ENCODE assay signal across 1 cellular context in the genomic region with DNA sequence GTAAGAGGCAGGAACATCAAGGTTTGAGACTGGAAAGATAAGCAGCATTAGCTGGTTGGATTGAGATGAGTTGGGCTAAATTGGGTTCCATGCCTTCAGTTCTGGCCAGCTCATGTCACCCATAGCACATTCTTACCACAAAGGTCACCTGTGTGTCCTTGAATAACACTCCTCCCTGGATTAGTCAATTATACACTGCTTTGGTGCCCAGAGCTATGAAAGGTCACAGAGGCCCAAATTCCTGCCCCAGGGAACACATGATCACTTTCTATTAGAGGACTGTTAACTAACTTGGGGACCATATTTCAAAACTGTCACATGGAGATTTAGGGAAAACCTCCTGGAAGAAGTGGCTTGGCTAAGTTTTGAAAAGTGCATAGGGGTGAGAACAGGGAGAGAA.
TF ChIP-seq lines count a peak whose summit lies in the region.

No MANE protein-coding gene starts in this region.

TF ChIP-seq in H1, 55 proteins besides CTCF, POLR2A, EP300 and RAD21:
- TF ChIP-seq CREB1 (IDR thresholded peaks at IDR 0.05) (no peak), CBX8 (IDR thresholded peaks at IDR 0.05; ENCODE audit: borderline replicate concordance, low read depth, low read length) (no peak), PHF8 (conservative IDR thresholded peaks at IDR 0.05; ENCODE audit: low read depth, low read length) (no peak), GTF2F1 (IDR thresholded peaks at IDR 0.05; ENCODE audit: borderline replicate concordance, low read depth, low read length) (no peak)
